8 cellular contexts compared by ENCODE assay signal in genomic region chr2:70946832-70947442, GRCh38. TPM values are rescaled to one million over a fixed set of nuclear protein-coding genes. Genes with fewer than 3 reads are reported as not detected.
DNase-seq lines count a peak whose midpoint lies in the region; ATAC-seq and TF ChIP-seq lines count a peak whose summit lies in the region.

No MANE protein-coding gene starts in this region.

- ATAC-seq in HG02759 (IDR thresholded peaks at IDR 0.05; ENCODE audit: unreplicated experiment): no peak

- H3K4me1 ChIP-seq in endodermal cell (ENCODE audit: control insufficient read depth, insufficient read depth, low read length): peaks cover 3% of the 10 kb centered on the region
- H3K4me1 ChIP-seq in transverse colon: peaks cover 0 to 7% (median 2%) of the 10 kb centered on the region in 4 donors

- TF ChIP-seq CTCF in AG10803 (conservative IDR thresholded peaks at IDR 0.05; ENCODE audit: low read length) (peak; percentile 86), endodermal cell (conservative IDR thresholded peaks at IDR 0.05) (peak; percentile 86), transverse colon (IDR thresholded peaks at IDR 0.05) (peak; percentile 55 to 72 (median 69))

- TF ChIP-seq EP300 in transverse colon (IDR thresholded peaks at IDR 0.05; ENCODE audit: low read depth): no peak

- H3K4me3 ChIP-seq in AG10803 (ENCODE audit: low read length) (no peak overlapping the region), endodermal cell (ENCODE audit: low read length) (no peak overlapping the region), transverse colon (no peak overlapping the region)

- no peak overlapping the region for H3K9ac ChIP-seq in endodermal cell (ENCODE audit: extremely low read depth, low read length, poor library complexity, severe bottlenecking)

- H3K27ac ChIP-seq in endodermal cell (ENCODE audit: low read depth, low read length) (no peak overlapping the region), transverse colon (no peak overlapping the region)

- TF ChIP-seq POLR2A in transverse colon (IDR thresholded peaks at IDR 0.05): no peak

- H3K27me3 ChIP-seq in endodermal cell (ENCODE audit: control insufficient read depth, insufficient read depth, low read length, poor library complexity, severe bottlenecking) (peaks cover 63% of the 10 kb centered on the region), transverse colon (peaks cover 27% of the 10 kb centered on the region)

- H3K9me3 Mint-ChIP-seq in activated CD4-positive, alpha-beta T cell treated with anti-CD3 and anti-CD28 coated beads, Interleukin-2, amount 10 ng/mL, durations not matched to agents 7 days and 5 days: no peaks in the 10 kb centered on the region
- H3K9me3 Mint-ChIP-seq in endodermal cell: no peaks in the 10 kb centered on the region

- H3K4me3 Mint-ChIP-seq in activated CD4-positive, alpha-beta T cell treated with anti-CD3 and anti-CD28 coated beads, Interleukin-2, amount 10 ng/mL, durations not matched to agents 7 days and 5 days: no peak overlapping the region
- H3K4me3 Mint-ChIP-seq in endodermal cell: no peak overlapping the region

- no peak overlapping the region for H3K27ac Mint-ChIP-seq in activated CD4-positive, alpha-beta T cell treated with anti-CD3 and anti-CD28 coated beads, Interleukin-2, amount 10 ng/mL, durations not matched to agents 7 days and 5 days
- no peak overlapping the region for H3K27ac Mint-ChIP-seq in endodermal cell

- H3K36me3 ChIP-seq in endodermal cell (ENCODE audit: control insufficient read depth, insufficient read depth, low read length) (no peaks in the 10 kb centered on the region), transverse colon (no peaks in the 10 kb centered on the region)

- H3K9me3 ChIP-seq in endodermal cell (ENCODE audit: control insufficient read depth, low read length): no peaks in the 10 kb centered on the region
- H3K9me3 ChIP-seq in transverse colon: no peaks in the 10 kb centered on the region

- H3K4me1 Mint-ChIP-seq in activated CD4-positive, alpha-beta T cell treated with anti-CD3 and anti-CD28 coated beads, Interleukin-2, amount 10 ng/mL, durations not matched to agents 7 days and 5 days: peaks cover 11% of the 10 kb centered on the region
- H3K4me1 Mint-ChIP-seq in endodermal cell: peaks cover 6% of the 10 kb centered on the region

- peak; percentile 52 for DNase-seq in AG10803 (ENCODE audit: low read depth)
- peak; percentile 13 for DNase-seq in GM19240 (ENCODE audit: insufficient read length, low spot score)
- peak; percentile 26 for DNase-seq in NCI-H510A (lab: John Stamatoyannopoulos, UW)
- DNase-seq in activated CD4-positive, alpha-beta T cell treated with anti-CD3 and anti-CD28 coated beads, Interleukin-2, amount 10 ng/mL, durations not matched to agents 7 days and 5 days: peak; percentile 65
- peak; percentile 91 for DNase-seq in endodermal cell
- peak; percentile 74 for DNase-seq in myocyte (ENCODE audit: low read depth)
- DNase-seq in transverse colon: peak; percentile 56

- POLR2A ChIA-PET in activated CD4-positive, alpha-beta T cell treated with anti-CD3 and anti-CD28 coated beads, Interleukin-2, amount 10 ng/mL, durations not matched to agents 7 days and 5 days (lab: Charles Lee): no interaction called here

- H3K27me3 Mint-ChIP-seq in activated CD4-positive, alpha-beta T cell treated with anti-CD3 and anti-CD28 coated beads, Interleukin-2, amount 10 ng/mL, durations not matched to agents 7 days and 5 days: peaks cover 21% of the 10 kb centered on the region
- H3K27me3 Mint-ChIP-seq in endodermal cell (ENCODE audit: insufficient read depth): peaks cover 75% of the 10 kb centered on the region

- 19 to 30% methylated on average over 3 to 8 of the region's 8 CpGs for WGBS in endodermal cell (ENCODE audit: insufficient coverage in 1 of 2, insufficient read length in 1 of 2), 2 experiments
- WGBS in transverse colon (ENCODE audit: low coverage in 1 of 2), 2 donors: 32% methylated on average over 8 of the region's 8 CpGs; no CpG with 5 or more reads in 1 of the 2 donors

- in situ Hi-C loops in transverse colon (cut with MboI; ENCODE audit: low pct_ligation_motif_present in 1 of 4, low pct_unique_long_range_greater_than_20kb in 1 of 4, low sequenced_read_pairs in 3 of 4): loop anchor here (10.0 to 25.0 kb wide), 3 partner anchors 72 to 635 kb away; partner anchors contain the start of gene FAM136A (in 3 of the 4)

- intact Hi-C loops in transverse colon (cut with DNase I; ENCODE audit: low total_unique reads): no loop called here

- H3K36me3 Mint-ChIP-seq in activated CD4-positive, alpha-beta T cell treated with anti-CD3 and anti-CD28 coated beads, Interleukin-2, amount 10 ng/mL, durations not matched to agents 7 days and 5 days (ENCODE audit: low read depth): no peaks in the 10 kb centered on the region
- no peaks in the 10 kb centered on the region for H3K36me3 Mint-ChIP-seq in endodermal cell (ENCODE audit: low read depth)

- CTCF ChIA-PET in activated CD4-positive, alpha-beta T cell treated with anti-CD3 and anti-CD28 coated beads, Interleukin-2, amount 10 ng/mL, durations not matched to agents 7 days and 5 days (lab: Charles Lee): interaction anchor here (0.8 to 1.9 kb wide), 8 partner anchors 13 to 159 kb away, joined by 3 to 17 read pairs (median 4); no protein-coding TSS in a partner anchor

RNA-seq across cellular contexts. Expression of gene ATP6V1B1, which starts 11.2 kb away (rescaled TPM):
- total RNA-seq in activated CD4-positive, alpha-beta T cell treated with anti-CD3 and anti-CD28 coated beads, Interleukin-2, amount 10 ng/mL, durations not matched to agents 7 days and 5 days: not detected
- total RNA-seq in endodermal cell (not detected), myocyte (1.7 and 3.8 TPM in 2 replicates), transverse colon (not detected)
- 1.1 TPM for polyA plus RNA-seq in endodermal cell (2013, experiment 1 of 2)
- 0.79 TPM for polyA plus RNA-seq in endodermal cell (2013, experiment 2 of 2)
- polyA plus RNA-seq in myocyte (2012): 2.1 TPM

RNA-seq across cellular contexts. Expression of gene ANKRD53, which starts 31.5 kb away (rescaled TPM):
- total RNA-seq in activated CD4-positive, alpha-beta T cell treated with anti-CD3 and anti-CD28 coated beads, Interleukin-2, amount 10 ng/mL, durations not matched to agents 7 days and 5 days: under 1 TPM in 1 of 2 experiments, not detected in 1; 0.50 TPM
- under 1 TPM; 0.24 to 0.97 TPM for total RNA-seq in endodermal cell
- polyA plus RNA-seq in endodermal cell (2013, experiment 1 of 2): 1.1 TPM
- 0.62 TPM for polyA plus RNA-seq in endodermal cell (2013, experiment 2 of 2)
- 1.5 TPM in 1 of 2 replicates, not detected in the other for total RNA-seq in myocyte
- polyA plus RNA-seq in myocyte (2012): 0.53 TPM
- total RNA-seq in transverse colon: 1 to 10 TPM in 1 of 4 donors, under 1 TPM in 1, not detected in 2; 0.96 to 1.7 TPM

RNA-seq across cellular contexts. Expression of gene VAX2, which starts 46.6 kb away (rescaled TPM):
- total RNA-seq in activated CD4-positive, alpha-beta T cell treated with anti-CD3 and anti-CD28 coated beads, Interleukin-2, amount 10 ng/mL, durations not matched to agents 7 days and 5 days: not detected
- total RNA-seq in endodermal cell (under 1 TPM; 0.24 to 0.40 TPM), myocyte (16.4 and 24.0 TPM in 2 replicates), transverse colon (not detected)
- 0.68 TPM for polyA plus RNA-seq in endodermal cell (2013, experiment 1 of 2)
- 0.58 TPM for polyA plus RNA-seq in endodermal cell (2013, experiment 2 of 2)
- 8.3 TPM for polyA plus RNA-seq in myocyte (2012)

RNA-seq across cellular contexts. Expression of gene TEX261, which starts 47.7 kb away (rescaled TPM):
- total RNA-seq in activated CD4-positive, alpha-beta T cell treated with anti-CD3 and anti-CD28 coated beads, Interleukin-2, amount 10 ng/mL, durations not matched to agents 7 days and 5 days: 10 to 100 TPM; 58.2 to 69.0 TPM
- 10 to 100 TPM; 13.3 to 19.9 TPM for total RNA-seq in endodermal cell
- 33.6 TPM for polyA plus RNA-seq in endodermal cell (2013, experiment 1 of 2)
- 25.2 TPM for polyA plus RNA-seq in endodermal cell (2013, experiment 2 of 2)
- total RNA-seq in myocyte: 37.9 and 51.4 TPM in 2 replicates
- 72.9 TPM for polyA plus RNA-seq in myocyte (2012)
- 10 to 100 TPM; 14.6 to 34.5 (median 30.5) TPM for total RNA-seq in transverse colon

Comparison
In these comparisons a context has a peak if more than half of its experiments do, and no peak if none do; other contexts are left out.
1. DNase-seq: peak in every context shown above with its lines; median percentile 91 in endodermal cell; 74 in myocyte; 65 in activated CD4-positive, alpha-beta T cell treated with anti-CD3 and anti-CD28 coated beads, Interleukin-2, amount 10 ng/mL, durations not matched to agents 7 days and 5 days; 56 in transverse colon; 52 in AG10803; 26 in NCI-H510A; 13 in GM19240.
2. RNA of gene VAX2, which starts 46.6 kb away (total RNA-seq): 16.4 to 24.0 TPM in myocyte; 0.24 to 0.40 TPM in endodermal cell, not detected in transverse colon and not detected in activated CD4-positive, alpha-beta T cell treated with anti-CD3 and anti-CD28 coated beads, Interleukin-2, amount 10 ng/mL, durations not matched to agents 7 days and 5 days; every median in the first group is over 10 times any median in the second.
3. Peak in every context shown above with its lines, with median percentiles within 50 percentile points of each other: CTCF ChIP-seq.